In the genomic region with DNA sequence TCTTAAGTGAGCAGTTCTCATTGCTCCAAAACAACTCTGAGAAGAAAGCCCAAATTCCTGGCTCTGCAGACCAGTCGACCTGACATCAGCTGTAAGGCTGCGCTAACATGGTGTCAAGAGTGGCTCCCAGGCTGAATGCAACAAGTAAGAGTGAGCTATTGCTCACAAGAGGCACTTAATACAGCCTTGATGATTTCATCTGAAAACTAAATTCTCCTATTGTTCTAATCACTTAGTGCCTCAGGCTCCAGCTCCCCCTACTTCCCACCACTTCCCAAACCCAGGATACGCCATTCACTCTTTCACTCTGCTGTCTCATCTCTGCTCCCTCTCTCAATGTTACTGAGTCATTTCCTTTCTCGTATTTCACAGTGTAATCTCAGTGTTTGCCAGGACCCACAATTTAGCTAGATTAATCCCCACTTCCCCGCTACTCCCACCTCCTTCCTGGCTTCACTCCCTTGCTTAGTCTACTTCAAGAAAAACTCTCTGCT, we compare ENCODE assay signal across 8 cellular contexts.
DNase-seq lines count a peak whose midpoint lies in the region; ATAC-seq and TF ChIP-seq lines count a peak whose summit lies in the region.

No MANE protein-coding gene starts in this region.

- no peaks in the 10 kb centered on the region for H3K9me2 ChIP-seq in GM23248 (ENCODE audit: insufficient read depth)

- no peaks in the 10 kb centered on the region for H3K79me1 ChIP-seq in mesenchymal stem cell (replicated peaks; ENCODE audit: low read length, poor library complexity, severe bottlenecking)

- peak overlapping the region; percentile 98 for H2BK15ac ChIP-seq in mesenchymal stem cell (ENCODE audit: low read depth, poor library complexity, severe bottlenecking)

- H3K79me2 ChIP-seq in GM23248 (ENCODE audit: insufficient read depth), result peaks cover 66% of the 10 kb centered on the region

- H4K20me1 ChIP-seq in GM23248 (ENCODE audit: insufficient read depth), result no peaks in the 10 kb centered on the region

- peak overlapping the region; percentile 88 to 94 for H3K4ac ChIP-seq in mesenchymal stem cell (ENCODE audit: low read depth in 1 of 2, low read length in 2 of 2)

- no peak overlapping the region for H3K23ac ChIP-seq in mesenchymal stem cell (ENCODE audit: low read length in 2 of 2)

- POLR2A ChIA-PET in CD4-positive, alpha-beta memory T cell (lab: Charles Lee; ENCODE audit: partially characterized antibody), result no interaction called here

- H3K36me3 ChIP-seq in GM23248 (ENCODE audit: low read depth), result 0 out of 2 replicates have a peak, but pooled peaks cover 6% of the 10 kb centered on the region
- H3K36me3 ChIP-seq in mesenchymal stem cell (ENCODE audit: control insufficient read depth in 1 of 2, insufficient read depth in 2 of 2, low read depth in 1 of 2, low read length in 2 of 2), result peaks cover 2 to 12% of the 10 kb centered on the region in 2 experiments
- H3K36me3 ChIP-seq in CD4-positive, alpha-beta memory T cell (ENCODE audit: insufficient read depth, low read length), result no peaks in the 10 kb centered on the region

- H3K9me3 ChIP-seq in GM23248 (ENCODE audit: low read depth), result no peaks in the 10 kb centered on the region
- no peaks in the 10 kb centered on the region for H3K9me3 ChIP-seq in mesenchymal stem cell (ENCODE audit: control insufficient read depth, low read length)
- no peaks in the 10 kb centered on the region for H3K9me3 ChIP-seq in CD4-positive, alpha-beta memory T cell (ENCODE audit: control insufficient read depth in 1 of 2, low read length in 2 of 2)

- ATAC-seq in HG03469 (IDR thresholded peaks at IDR 0.05; ENCODE audit: unreplicated experiment), result no peak

- WGBS in GM23248 (ENCODE audit: low coverage in 1 of 2, low lambda C conversion rate in 2 of 2, missing lambda C conversion rate in 2 of 2), 2 experiments, result 0 to 4% methylated on average over 5 of the region's 5 CpGs
- WGBS in mesenchymal stem cell, result under 1% methylated on average over 5 of the region's 5 CpGs

- CTCF ChIA-PET in CD4-positive, alpha-beta memory T cell (lab: Charles Lee; ENCODE audit: partially characterized antibody), result no interaction called here

- H2BK5ac ChIP-seq in mesenchymal stem cell (ENCODE audit: low read depth, low read length, poor library complexity, severe bottlenecking), result peak overlapping the region; percentile 96

- no peak overlapping the region for H3K27ac Mint-ChIP-seq in CD4-positive, alpha-beta memory T cell

- H4K8ac ChIP-seq in mesenchymal stem cell (ENCODE audit: low read length), result no peak overlapping the region

- peaks cover 0 to 4% of the 10 kb centered on the region in 2 donors for H3K27me3 Mint-ChIP-seq in CD4-positive, alpha-beta memory T cell

- peak overlapping the region in 1 of 2 experiments; percentile 36 for H3K14ac ChIP-seq in mesenchymal stem cell (ENCODE audit: low read length in 2 of 2)

- H2AK5ac ChIP-seq in mesenchymal stem cell (ENCODE audit: low read length, severe bottlenecking), result peak overlapping the region; percentile 96

- H3K4me1 Mint-ChIP-seq in CD4-positive, alpha-beta memory T cell, result peaks cover 8 to 23% (median 17%) of the 10 kb centered on the region in 4 donors

- no peaks in the 10 kb centered on the region for H3K36me3 Mint-ChIP-seq in CD4-positive, alpha-beta memory T cell

- H2BK12ac ChIP-seq in mesenchymal stem cell (ENCODE audit: low read length in 2 of 2), result peak overlapping the region in 1 of 2 experiments; percentile 95

- H2AFZ ChIP-seq in GM23248, result no peak overlapping the region
- H2AFZ ChIP-seq in mesenchymal stem cell (ENCODE audit: low read depth, low read length), result no peak overlapping the region

- peak overlapping the region; percentile 91 for H4K91ac ChIP-seq in mesenchymal stem cell (ENCODE audit: low read length)

- peak; percentile 90 for DNase-seq in COLO829 (ENCODE audit: low spot score)
- DNase-seq in GM23248, result peak; percentile 97
- DNase-seq in NCI-H2196 (lab: John Stamatoyannopoulos, UW; ENCODE audit: unreplicated experiment), result peak; percentile 72
- DNase-seq in choroid plexus epithelial cell (ENCODE audit: low read depth), result peak; percentile 90
- DNase-seq in mesenchymal stem cell, result peak; percentile 97
- DNase-seq in CD4-positive, alpha-beta memory T cell, result no peak
- DNase-seq in activated CD8-positive, alpha-beta memory T cell treated with anti-CD3 and anti-CD28 coated beads, Interleukin-2, amount 50 U/mL, for 48 hours, result no peak

- H3K27me3 ChIP-seq in GM23248 (replicated peaks; ENCODE audit: insufficient read depth) (no peaks in the 10 kb centered on the region), mesenchymal stem cell (ENCODE audit: control insufficient read depth in 1 of 2, insufficient read depth in 1 of 2, low read length in 2 of 2) (no peaks in the 10 kb centered on the region)
- no peaks in the 10 kb centered on the region for H3K27me3 ChIP-seq in CD4-positive, alpha-beta memory T cell (ENCODE audit: insufficient read depth, low read length)

- intact Hi-C loops in CD4-positive, alpha-beta memory T cell (cut with micrococcal nuclease), result no loop called here

- H3K18ac ChIP-seq in mesenchymal stem cell (ENCODE audit: low read depth in 1 of 2, low read length in 2 of 2), result peak overlapping the region; percentile 44 to 96

- H3K9ac ChIP-seq in GM23248 (peak overlapping the region; percentile 80), mesenchymal stem cell (ENCODE audit: low read length) (peak overlapping the region; percentile 77)

- peak overlapping the region; percentile 84 for H3K4me2 ChIP-seq in GM23248 (ENCODE audit: unreplicated experiment)
- no peak overlapping the region for H3K4me2 ChIP-seq in mesenchymal stem cell (ENCODE audit: low read length, poor library complexity, severe bottlenecking)

- H3F3A ChIP-seq in GM23248 (ENCODE audit: insufficient read depth), result peaks cover 94% of the 10 kb centered on the region

- in situ Hi-C loops in GM23248 (cut with MboI), result no loop called here

- H3K4me3 ChIP-seq in GM23248 (peak overlapping the region; percentile 51), choroid plexus epithelial cell (ENCODE audit: low read depth, low read length) (peak overlapping the region; percentile 3), mesenchymal stem cell (ENCODE audit: insufficient read depth in 1 of 2, low read depth in 1 of 2, low read length in 2 of 2) (peak overlapping the region in 1 of 2 experiments; percentile 52)
- no peak overlapping the region for H3K4me3 ChIP-seq in CD4-positive, alpha-beta memory T cell (ENCODE audit: low read length in 2 of 2)

- no peaks in the 10 kb centered on the region for H3K9me3 Mint-ChIP-seq in CD4-positive, alpha-beta memory T cell

- peak overlapping the region; percentile 98 for H3K27ac ChIP-seq in GM23248
- peak overlapping the region; percentile 89 for H3K27ac ChIP-seq in mesenchymal stem cell (ENCODE audit: low read length, poor library complexity, severe bottlenecking)
- H3K27ac ChIP-seq in CD4-positive, alpha-beta memory T cell (ENCODE audit: low read depth, low read length), result no peak overlapping the region

- H2BK120ac ChIP-seq in mesenchymal stem cell (ENCODE audit: low read depth, low read length), result peak overlapping the region; percentile 65

- H3K4me1 ChIP-seq in GM23248 (ENCODE audit: insufficient read depth), result peaks cover 95% of the 10 kb centered on the region
- H3K4me1 ChIP-seq in mesenchymal stem cell (ENCODE audit: control insufficient read depth, insufficient read depth, low read depth, low read length), result peaks cover 30% of the 10 kb centered on the region
- peaks cover 26% of the 10 kb centered on the region for H3K4me1 ChIP-seq in CD4-positive, alpha-beta memory T cell (ENCODE audit: insufficient read depth, low read length)

- no peak overlapping the region for H3K4me3 Mint-ChIP-seq in CD4-positive, alpha-beta memory T cell

- TF ChIP-seq CTCF in choroid plexus epithelial cell (conservative IDR thresholded peaks at IDR 0.05; ENCODE audit: low read depth, low read length), result no peak

Comparison
In these comparisons a context has a peak if more than half of its experiments do, and no peak if none do; other contexts are left out.
1. DNase-seq: peak in COLO829 (single experiment), GM23248 (single experiment), NCI-H2196 (single experiment), choroid plexus epithelial cell (single experiment) and mesenchymal stem cell (single experiment); none in CD4-positive, alpha-beta memory T cell (0 of 5) and activated CD8-positive, alpha-beta memory T cell treated with anti-CD3 and anti-CD28 coated beads, Interleukin-2, amount 50 U/mL, for 48 hours (single experiment).
2. H3K4me3 ChIP-seq: peak in GM23248 (single experiment) and choroid plexus epithelial cell (single experiment); none in CD4-positive, alpha-beta memory T cell (0 of 2).